ENCODE assay signal across 20 cellular contexts in the genomic region with DNA sequence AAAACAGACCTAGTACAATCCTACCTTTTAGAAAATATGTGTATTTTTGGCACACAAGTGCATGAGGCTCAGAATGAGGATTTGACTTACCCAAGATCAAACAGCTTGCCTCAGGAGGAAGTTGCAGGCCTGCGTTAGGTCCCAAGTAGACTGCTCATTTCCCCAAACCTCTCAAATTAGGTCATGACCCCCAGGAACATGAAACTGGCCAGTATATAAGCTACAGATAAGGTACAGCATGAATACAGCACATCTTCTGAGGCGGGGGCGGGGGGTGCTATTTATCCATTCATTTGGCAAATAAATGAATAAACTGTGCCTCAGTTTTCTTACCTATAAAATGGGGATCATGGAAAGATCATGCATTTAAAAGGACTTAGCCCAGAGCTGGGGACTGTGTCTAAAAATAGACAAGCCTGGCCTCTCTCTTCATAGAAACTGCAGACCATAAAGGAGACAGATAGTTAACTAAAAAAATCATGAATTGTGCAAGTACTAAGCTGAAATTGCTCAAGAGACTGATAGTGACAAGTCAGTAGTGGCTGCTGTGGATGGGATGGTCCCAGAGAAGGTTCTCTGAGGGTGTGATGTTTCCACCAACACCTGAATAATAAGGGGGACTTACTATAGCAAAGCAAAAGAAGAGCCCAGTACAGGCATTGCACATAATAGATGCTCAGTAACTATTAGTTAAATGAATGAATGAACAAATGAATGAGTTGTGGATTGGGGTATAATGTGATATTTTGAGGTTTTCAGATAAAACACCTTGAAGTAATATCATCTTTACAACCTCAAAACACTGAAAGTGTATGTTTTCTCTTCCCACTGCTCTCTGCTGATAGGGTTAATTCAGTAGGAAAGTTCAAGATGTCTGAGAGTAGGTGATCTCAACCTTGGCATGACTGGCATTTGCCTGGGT.
DNase-seq lines count a peak whose midpoint lies in the region; ATAC-seq, FAIRE-seq and TF ChIP-seq lines count a peak whose summit lies in the region.
"Had no signal": no experiment of that assay in that cellular context is flagged by ENCODE, and none has a peak within 500 bp of the region (broad histone marks: within the 10 kb centered on the region; RNA-seq: fewer than 3 reads in every experiment).

No MANE protein-coding gene starts in this region.

- FAIRE-seq in GM12892 (lab: Jason Lieb, UNC): peak; percentile 90
- FAIRE-seq: astrocyte had no signal

- POLR2A ChIA-PET in MCF 10A (lab: Yijun Ruan, JAX): interaction anchor here (0.5 kb wide), 1 partner anchor 772 kb away, joined by 5 read pairs; no protein-coding TSS in a partner anchor

- ATAC-seq in GM21529 (IDR thresholded peaks at IDR 0.05; ENCODE audit: unreplicated experiment) (peak; percentile 75), memory B cell (ENCODE audit: low read depth) (peak; percentile 47), GM21515 (IDR thresholded peaks at IDR 0.05; ENCODE audit: unreplicated experiment) (no peak)
- ATAC-seq: left colon; naive thymus-derived CD8-positive, alpha-beta T cell had no signal

- H3K27ac Mint-ChIP-seq in memory B cell (no peak overlapping the region), MCF 10A (ENCODE audit: low read depth, unreplicated experiment) (no peak overlapping the region)
- H3K27ac Mint-ChIP-seq: activated CD4-positive, alpha-beta memory T cell treated with anti-CD3 and anti-CD28 coated beads, Interleukin-2, amount 10 ng/mL, durations not matched to agents 7 days and 5 days; activated T-helper 1 cell treated with anti-CD3 and anti-CD28 coated beads, Interleukin-12 subunit alpha, Interleukin-12 subunit beta, Interleukin-2, Interleukin-4 antibody, amounts not matched to agents 30 ng/mL and 10 ng/mL and 1 ng/mL, durations not matched to agents 14 hours and 24 hours and 36 hours; B cell; naive thymus-derived CD8-positive, alpha-beta T cell had no signal

- TF ChIP-seq CTCF in NB4 (IDR thresholded peaks at IDR 0.05; ENCODE audit: low read depth, low read length): no peak
- TF ChIP-seq CTCF in MCF 10A (IDR thresholded peaks at IDR 0.05; ENCODE audit: unreplicated experiment): no peak

- no peak for TF ChIP-seq POLR2A in GM12892 (IDR thresholded peaks at IDR 0.05; ENCODE audit: low read depth, low read length)
- no peak for TF ChIP-seq POLR2A in NB4 (IDR thresholded peaks at IDR 0.05; ENCODE audit: extremely low read depth, insufficient read length)

- no TSS peak for BruUV-seq in MCF 10A (replicated peaks; lab: Mats Ljungman, UMichigan)

- H3K27me3 Mint-ChIP-seq in memory B cell: peaks cover 7% of the 10 kb centered on the region
- H3K27me3 Mint-ChIP-seq in MCF 10A (ENCODE audit: insufficient read depth, unreplicated experiment): peaks cover 37% of the 10 kb centered on the region
- H3K27me3 Mint-ChIP-seq: activated CD4-positive, alpha-beta memory T cell treated with anti-CD3 and anti-CD28 coated beads, Interleukin-2, amount 10 ng/mL, durations not matched to agents 7 days and 5 days had no signal

- no peak overlapping the region for H3K4me3 ChIP-seq in NB4 (ENCODE audit: low read depth, low read length)
- H3K4me3 ChIP-seq: esophagus muscularis mucosa, uterus had no signal

- no peaks in the 10 kb centered on the region for H3K36me3 Mint-ChIP-seq in memory B cell
- no peaks in the 10 kb centered on the region for H3K36me3 Mint-ChIP-seq in MCF 10A (ENCODE audit: insufficient read depth, unreplicated experiment)
- H3K36me3 Mint-ChIP-seq: naive thymus-derived CD8-positive, alpha-beta T cell had no signal

- H3K4me1 Mint-ChIP-seq in memory B cell (no peaks in the 10 kb centered on the region), MCF 10A (ENCODE audit: insufficient read depth, unreplicated experiment) (no peaks in the 10 kb centered on the region)
- H3K4me1 Mint-ChIP-seq: activated CD4-positive, alpha-beta memory T cell treated with anti-CD3 and anti-CD28 coated beads, Interleukin-2, amount 10 ng/mL, durations not matched to agents 7 days and 5 days had no signal

- H3K9me3 Mint-ChIP-seq in memory B cell (no peaks in the 10 kb centered on the region), MCF 10A (ENCODE audit: unreplicated experiment) (no peaks in the 10 kb centered on the region)
- H3K9me3 Mint-ChIP-seq: activated CD4-positive, alpha-beta memory T cell treated with anti-CD3 and anti-CD28 coated beads, Interleukin-2, amount 10 ng/mL, durations not matched to agents 7 days and 5 days; activated T-helper 1 cell treated with anti-CD3 and anti-CD28 coated beads, Interleukin-12 subunit alpha, Interleukin-12 subunit beta, Interleukin-2, Interleukin-4 antibody, amounts not matched to agents 30 ng/mL and 10 ng/mL and 1 ng/mL, durations not matched to agents 14 hours and 24 hours and 36 hours; naive thymus-derived CD8-positive, alpha-beta T cell had no signal

- DNase-seq in GM12892 (ENCODE audit: insufficient read length): no peak
- DNase-seq in NB4 (ENCODE audit: low read depth): peak; percentile 49
- no peak for DNase-seq in memory B cell (ENCODE audit: low spot score in 2 of 2)
- DNase-seq in middle frontal gyrus (ENCODE audit: extremely low spot score, low spot score): no peak
- DNase-seq in activated naive CD4-positive, alpha-beta T cell treated with anti-CD3 and anti-CD28 coated beads, Interleukin-2, amount 50 U/mL, for 16 hours: no peak
- no peak for DNase-seq in MCF 10A (ENCODE audit: unreplicated experiment)
- DNase-seq: activated CD4-positive, alpha-beta memory T cell treated with anti-CD3 and anti-CD28 coated beads, Interleukin-2, amount 10 ng/mL, durations not matched to agents 7 days and 5 days; DMS153; hypothalamus; left colon; naive thymus-derived CD8-positive, alpha-beta T cell; NCI-H1092 treated with DMSO at 0.1 percent for 48 hours; retina; uterus had no signal

- H3K4me3 Mint-ChIP-seq in memory B cell: no peak overlapping the region
- H3K4me3 Mint-ChIP-seq in MCF 10A (ENCODE audit: unreplicated experiment): no peak overlapping the region
- H3K4me3 Mint-ChIP-seq: activated CD4-positive, alpha-beta memory T cell treated with anti-CD3 and anti-CD28 coated beads, Interleukin-2, amount 10 ng/mL, durations not matched to agents 7 days and 5 days; activated T-helper 1 cell treated with anti-CD3 and anti-CD28 coated beads, Interleukin-12 subunit alpha, Interleukin-12 subunit beta, Interleukin-2, Interleukin-4 antibody, amounts not matched to agents 30 ng/mL and 10 ng/mL and 1 ng/mL, durations not matched to agents 14 hours and 24 hours and 36 hours; B cell; naive thymus-derived CD8-positive, alpha-beta T cell had no signal

- intact Hi-C loops in MCF 10A (cut with micrococcal nuclease): no loop called here

- CTCF ChIA-PET in MCF 10A (lab: Yijun Ruan, JAX): interaction anchor here (0.5 to 0.6 kb wide), 2 partner anchors 61 to 68 kb away, joined by 3 to 4 read pairs; no protein-coding TSS in a partner anchor
